1 cellular context compared by ENCODE assay signal in the genomic region with DNA sequence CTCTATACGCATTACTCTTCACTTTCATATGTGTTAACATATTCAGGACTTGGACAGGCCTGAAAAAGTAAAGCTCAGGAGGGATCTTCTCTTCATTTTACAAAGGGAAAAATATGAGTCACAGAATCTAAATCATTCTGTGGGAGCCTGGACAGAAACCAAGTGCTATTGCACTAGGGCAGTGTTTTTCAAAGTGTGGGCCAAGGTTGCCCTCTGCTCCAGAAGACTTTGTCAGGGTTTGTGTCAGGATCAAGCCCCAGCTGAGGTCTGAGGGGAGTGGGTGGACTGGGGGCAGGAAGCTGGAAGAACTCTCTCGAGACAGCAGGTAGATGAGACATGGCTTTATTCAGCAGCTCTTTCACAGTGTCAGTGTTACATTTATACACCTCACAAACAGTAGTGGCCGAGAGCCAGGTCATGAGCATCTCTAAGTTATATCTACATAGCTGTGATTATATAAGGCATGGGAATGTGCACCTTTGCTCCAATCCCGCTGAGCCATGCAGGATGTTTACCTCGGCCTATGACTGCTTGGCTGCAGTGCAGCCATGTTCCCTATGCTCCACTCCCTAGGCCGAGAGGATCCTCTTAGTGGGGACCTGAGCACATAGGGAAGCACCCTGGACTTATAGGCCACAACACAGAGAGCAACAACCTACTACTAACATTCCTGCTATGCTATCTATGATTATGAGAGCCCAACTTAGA.
A peak's percentile ranks its signal among the peaks of the same experiment; 100 is the strongest.
TF ChIP-seq lines count a peak whose summit lies in the region.

No MANE protein-coding gene starts in this region.

TF ChIP-seq in HEK293, 187 proteins besides CTCF, POLR2A, EP300 and RAD21 (continued from another document):
- TF ChIP-seq, protein P1, sequence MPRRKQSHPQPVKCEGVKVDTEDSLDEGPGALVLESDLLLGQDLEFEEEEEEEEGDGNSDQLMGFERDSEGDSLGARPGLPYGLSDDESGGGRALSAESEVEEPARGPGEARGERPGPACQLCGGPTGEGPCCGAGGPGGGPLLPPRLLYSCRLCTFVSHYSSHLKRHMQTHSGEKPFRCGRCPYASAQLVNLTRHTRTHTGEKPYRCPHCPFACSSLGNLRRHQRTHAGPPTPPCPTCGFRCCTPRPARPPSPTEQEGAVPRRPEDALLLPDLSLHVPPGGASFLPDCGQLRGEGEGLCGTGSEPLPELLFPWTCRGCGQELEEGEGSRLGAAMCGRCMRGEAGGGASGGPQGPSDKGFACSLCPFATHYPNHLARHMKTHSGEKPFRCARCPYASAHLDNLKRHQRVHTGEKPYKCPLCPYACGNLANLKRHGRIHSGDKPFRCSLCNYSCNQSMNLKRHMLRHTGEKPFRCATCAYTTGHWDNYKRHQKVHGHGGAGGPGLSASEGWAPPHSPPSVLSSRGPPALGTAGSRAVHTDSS (tag by site-specific recombination; IDR thresholded peaks at IDR 0.05) = no peak
- TF ChIP-seq ZNF138 (tag by site-specific recombination; IDR thresholded peaks at IDR 0.05; ENCODE audit: borderline replicate concordance) = no peak
- TF ChIP-seq ZNF529 (tag by site-specific recombination; IDR thresholded peaks at IDR 0.05; ENCODE audit: insufficient replicate concordance) = no peak
- no peak for TF ChIP-seq ZBTB17 (tag by site-specific recombination; IDR thresholded peaks at IDR 0.05)
- no peak for TF ChIP-seq ZNF311 (tag by site-specific recombination; IDR thresholded peaks at IDR 0.05; ENCODE audit: borderline replicate concordance)
- TF ChIP-seq ZFHX2 (tag by site-specific recombination; conservative IDR thresholded peaks at IDR 0.05) = peak; percentile 33
- TF ChIP-seq EGR2 (tag by site-specific recombination; IDR thresholded peaks at IDR 0.05; ENCODE audit: low read depth) = peak; percentile 13; the same call in 1 of the 2 replicates
